ENCODE assay signal across 1 cellular context in the genomic region with DNA sequence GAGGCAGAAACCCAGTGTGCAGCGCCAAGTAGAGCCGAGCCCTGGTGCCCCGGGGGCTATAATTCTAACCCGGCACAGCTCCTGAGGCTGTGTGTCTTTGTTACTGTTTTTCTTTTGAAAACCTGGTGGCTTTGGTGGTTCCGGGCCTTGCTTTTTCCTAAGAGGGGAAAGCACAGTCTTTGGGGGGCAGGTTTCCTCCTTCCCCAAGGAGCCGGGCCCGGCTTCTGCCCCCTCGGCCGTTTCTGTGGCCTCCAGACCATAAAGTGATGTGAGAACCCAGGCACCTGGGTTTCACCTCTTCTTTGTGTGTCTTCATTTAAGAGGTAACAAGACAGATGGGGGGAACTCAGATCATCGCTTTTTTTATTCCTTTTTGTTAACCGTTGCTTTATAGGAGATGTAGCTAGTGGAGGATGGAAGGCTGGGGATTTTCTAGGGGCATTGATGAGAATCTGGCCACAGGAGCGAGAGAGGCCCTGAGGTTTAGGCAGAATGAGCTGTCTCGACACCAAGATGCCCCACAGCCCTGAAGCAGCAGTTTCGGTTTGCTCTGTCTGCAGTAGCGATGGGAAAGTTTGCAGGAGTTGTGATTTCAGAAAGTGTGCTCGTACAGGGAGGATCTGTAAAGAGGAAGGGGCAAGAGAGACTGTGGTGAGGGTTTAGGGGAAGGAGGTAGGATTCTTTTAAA.
TF ChIP-seq lines count a peak whose summit lies in the region.

No MANE protein-coding gene starts in this region.

TF ChIP-seq in GM12878, 131 proteins besides CTCF, POLR2A, EP300 and RAD21 (continued from another document and continues in another):
- TF ChIP-seq SKIL (IDR thresholded peaks at IDR 0.05; ENCODE audit: low read depth, poor library complexity, severe bottlenecking) (peak; percentile 96), MAX (IDR thresholded peaks at IDR 0.05; ENCODE audit: low read depth, low read length) (0 out of 2 replicates have a peak, but pooled peaks have one; percentile 40), NKRF (conservative IDR thresholded peaks at IDR 0.05) (no peak), NFIC (IDR thresholded peaks at IDR 0.05; ENCODE audit: low read depth, low read length) (peak; percentile 89), MEF2B (IDR thresholded peaks at IDR 0.05; ENCODE audit: partially characterized antibody, poor library complexity, severe bottlenecking) (peak; percentile 95), CBX5 (IDR thresholded peaks at IDR 0.05; ENCODE audit: low read depth) (peak; percentile 92; the same call in 1 of the 2 replicates), JUNB (IDR thresholded peaks at IDR 0.05) (peak; percentile 67), NR2F1 (conservative IDR thresholded peaks at IDR 0.05) (peak; percentile 78), YY1 (IDR thresholded peaks at IDR 0.05; ENCODE audit: low read depth, low read length) (no peak), BHLHE40 (IDR thresholded peaks at IDR 0.05; ENCODE audit: borderline replicate concordance in 1 of 2, low read depth in 2 of 2, low read length in 1 of 2) (peak; percentile 16 to 62; a peak in 3 of 4 replicates), ZBED1 (IDR thresholded peaks at IDR 0.05; ENCODE audit: borderline replicate concordance) (peak; percentile 17; the same call in 1 of the 2 replicates), EGR1 (IDR thresholded peaks at IDR 0.05; ENCODE audit: borderline replicate concordance in 1 of 2, low read depth in 2 of 2, low read length in 2 of 2) (no peak), WRNIP1 (IDR thresholded peaks at IDR 0.05; ENCODE audit: borderline replicate concordance, low read depth, low read length) (no peak), POLR2AphosphoS2 (IDR thresholded peaks at IDR 0.05; ENCODE audit: low read depth, low read length) (peak; percentile 72; the same call in 1 of the 2 replicates), POLR2AphosphoS5 (IDR thresholded peaks at IDR 0.05; ENCODE audit: low read length) (peak; percentile 22; the same call in 1 of the 2 replicates), SPI1 (IDR thresholded peaks at IDR 0.05; ENCODE audit: borderline replicate concordance, insufficient read depth, low read depth, low read length) (peak; percentile 82; the same call in 1 of the 2 replicates), FOXK2 (IDR thresholded peaks at IDR 0.05) (no peak), MXI1 (IDR thresholded peaks at IDR 0.05; ENCODE audit: low read depth, low read length) (peak; percentile 61; the same call in 1 of the 2 replicates), HDAC6 (IDR thresholded peaks at IDR 0.05; ENCODE audit: unreplicated experiment) (no peak), CHD1 (IDR thresholded peaks at IDR 0.05; ENCODE audit: low read depth, low read length) (no peak), RELA (IDR thresholded peaks at IDR 0.05; ENCODE audit: borderline replicate concordance, partially characterized antibody) (peak; percentile 76), STAT1 (conservative IDR thresholded peaks at IDR 0.05) (no peak), GATAD2B (conservative IDR thresholded peaks at IDR 0.05; ENCODE audit: low read depth) (peak; percentile 94), BCL3 (IDR thresholded peaks at IDR 0.05; ENCODE audit: borderline replicate concordance, insufficient read depth, low read depth, low read length, poor library complexity, severe bottlenecking) (peak; percentile 69), MTA3 (IDR thresholded peaks at IDR 0.05; ENCODE audit: borderline replicate concordance, low read length) (peak; percentile 67; the same call in 1 of the 2 replicates), ATF2 (IDR thresholded peaks at IDR 0.05; ENCODE audit: low read length) (peak; percentile 91), SUPT20H (IDR thresholded peaks at IDR 0.05; ENCODE audit: borderline replicate concordance, control insufficient read depth, low read depth, low read length) (no peak), KDM1A (IDR thresholded peaks at IDR 0.05; ENCODE audit: borderline replicate concordance) (no peak), SREBF2 (IDR thresholded peaks at IDR 0.05; ENCODE audit: low read length) (no peak), IKZF2 (IDR thresholded peaks at IDR 0.05) (peak; percentile 97 to 98), ZNF207 (IDR thresholded peaks at IDR 0.05; ENCODE audit: borderline replicate concordance) (0 out of 2 replicates have a peak, but pooled peaks have one; percentile 15), ATF7 (IDR thresholded peaks at IDR 0.05; ENCODE audit: low read depth) (peak; percentile 76), BMI1 (IDR thresholded peaks at IDR 0.05; ENCODE audit: borderline replicate concordance) (no peak), PAX5 (IDR thresholded peaks at IDR 0.05; ENCODE audit: borderline replicate concordance, low read depth, low read length) (peak; percentile 60), NBN (IDR thresholded peaks at IDR 0.05) (peak; percentile 96), ASH2L (IDR thresholded peaks at IDR 0.05; ENCODE audit: borderline replicate concordance, low read depth) (no peak), RB1 (IDR thresholded peaks at IDR 0.05; ENCODE audit: borderline replicate concordance) (no peak)
- TF ChIP-seq, protein P1, sequence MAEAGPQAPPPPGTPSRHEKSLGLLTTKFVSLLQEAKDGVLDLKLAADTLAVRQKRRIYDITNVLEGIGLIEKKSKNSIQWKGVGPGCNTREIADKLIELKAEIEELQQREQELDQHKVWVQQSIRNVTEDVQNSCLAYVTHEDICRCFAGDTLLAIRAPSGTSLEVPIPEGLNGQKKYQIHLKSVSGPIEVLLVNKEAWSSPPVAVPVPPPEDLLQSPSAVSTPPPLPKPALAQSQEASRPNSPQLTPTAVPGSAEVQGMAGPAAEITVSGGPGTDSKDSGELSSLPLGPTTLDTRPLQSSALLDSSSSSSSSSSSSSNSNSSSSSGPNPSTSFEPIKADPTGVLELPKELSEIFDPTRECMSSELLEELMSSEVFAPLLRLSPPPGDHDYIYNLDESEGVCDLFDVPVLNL (IDR thresholded peaks at IDR 0.05; ENCODE audit: low read depth, low read length): no peak
- TF ChIP-seq, protein P2, sequence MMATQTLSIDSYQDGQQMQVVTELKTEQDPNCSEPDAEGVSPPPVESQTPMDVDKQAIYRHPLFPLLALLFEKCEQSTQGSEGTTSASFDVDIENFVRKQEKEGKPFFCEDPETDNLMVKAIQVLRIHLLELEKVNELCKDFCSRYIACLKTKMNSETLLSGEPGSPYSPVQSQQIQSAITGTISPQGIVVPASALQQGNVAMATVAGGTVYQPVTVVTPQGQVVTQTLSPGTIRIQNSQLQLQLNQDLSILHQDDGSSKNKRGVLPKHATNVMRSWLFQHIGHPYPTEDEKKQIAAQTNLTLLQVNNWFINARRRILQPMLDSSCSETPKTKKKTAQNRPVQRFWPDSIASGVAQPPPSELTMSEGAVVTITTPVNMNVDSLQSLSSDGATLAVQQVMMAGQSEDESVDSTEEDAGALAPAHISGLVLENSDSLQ (IDR thresholded peaks at IDR 0.05): 0 out of 2 replicates have a peak, but pooled peaks have one; percentile 33
- TF ChIP-seq, protein P3, sequence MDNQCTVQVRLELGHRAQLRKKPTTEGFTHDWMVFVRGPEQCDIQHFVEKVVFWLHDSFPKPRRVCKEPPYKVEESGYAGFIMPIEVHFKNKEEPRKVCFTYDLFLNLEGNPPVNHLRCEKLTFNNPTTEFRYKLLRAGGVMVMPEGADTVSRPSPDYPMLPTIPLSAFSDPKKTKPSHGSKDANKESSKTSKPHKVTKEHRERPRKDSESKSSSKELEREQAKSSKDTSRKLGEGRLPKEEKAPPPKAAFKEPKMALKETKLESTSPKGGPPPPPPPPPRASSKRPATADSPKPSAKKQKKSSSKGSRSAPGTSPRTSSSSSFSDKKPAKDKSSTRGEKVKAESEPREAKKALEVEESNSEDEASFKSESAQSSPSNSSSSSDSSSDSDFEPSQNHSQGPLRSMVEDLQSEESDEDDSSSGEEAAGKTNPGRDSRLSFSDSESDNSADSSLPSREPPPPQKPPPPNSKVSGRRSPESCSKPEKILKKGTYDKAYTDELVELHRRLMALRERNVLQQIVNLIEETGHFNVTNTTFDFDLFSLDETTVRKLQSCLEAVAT (IDR thresholded peaks at IDR 0.05): peak; percentile 87
- TF ChIP-seq, protein P4, sequence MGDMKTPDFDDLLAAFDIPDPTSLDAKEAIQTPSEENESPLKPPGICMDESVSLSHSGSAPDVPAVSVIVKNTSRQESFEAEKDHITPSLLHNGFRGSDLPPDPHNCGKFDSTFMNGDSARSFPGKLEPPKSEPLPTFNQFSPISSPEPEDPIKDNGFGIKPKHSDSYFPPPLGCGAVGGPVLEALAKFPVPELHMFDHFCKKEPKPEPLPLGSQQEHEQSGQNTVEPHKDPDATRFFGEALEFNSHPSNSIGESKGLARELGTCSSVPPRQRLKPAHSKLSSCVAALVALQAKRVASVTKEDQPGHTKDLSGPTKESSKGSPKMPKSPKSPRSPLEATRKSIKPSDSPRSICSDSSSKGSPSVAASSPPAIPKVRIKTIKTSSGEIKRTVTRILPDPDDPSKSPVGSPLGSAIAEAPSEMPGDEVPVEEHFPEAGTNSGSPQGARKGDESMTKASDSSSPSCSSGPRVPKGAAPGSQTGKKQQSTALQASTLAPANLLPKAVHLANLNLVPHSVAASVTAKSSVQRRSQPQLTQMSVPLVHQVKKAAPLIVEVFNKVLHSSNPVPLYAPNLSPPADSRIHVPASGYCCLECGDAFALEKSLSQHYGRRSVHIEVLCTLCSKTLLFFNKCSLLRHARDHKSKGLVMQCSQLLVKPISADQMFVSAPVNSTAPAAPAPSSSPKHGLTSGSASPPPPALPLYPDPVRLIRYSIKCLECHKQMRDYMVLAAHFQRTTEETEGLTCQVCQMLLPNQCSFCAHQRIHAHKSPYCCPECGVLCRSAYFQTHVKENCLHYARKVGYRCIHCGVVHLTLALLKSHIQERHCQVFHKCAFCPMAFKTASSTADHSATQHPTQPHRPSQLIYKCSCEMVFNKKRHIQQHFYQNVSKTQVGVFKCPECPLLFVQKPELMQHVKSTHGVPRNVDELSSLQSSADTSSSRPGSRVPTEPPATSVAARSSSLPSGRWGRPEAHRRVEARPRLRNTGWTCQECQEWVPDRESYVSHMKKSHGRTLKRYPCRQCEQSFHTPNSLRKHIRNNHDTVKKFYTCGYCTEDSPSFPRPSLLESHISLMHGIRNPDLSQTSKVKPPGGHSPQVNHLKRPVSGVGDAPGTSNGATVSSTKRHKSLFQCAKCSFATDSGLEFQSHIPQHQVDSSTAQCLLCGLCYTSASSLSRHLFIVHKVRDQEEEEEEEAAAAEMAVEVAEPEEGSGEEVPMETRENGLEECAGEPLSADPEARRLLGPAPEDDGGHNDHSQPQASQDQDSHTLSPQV (IDR thresholded peaks at IDR 0.05): peak; percentile 60
- TF ChIP-seq, protein P5, sequence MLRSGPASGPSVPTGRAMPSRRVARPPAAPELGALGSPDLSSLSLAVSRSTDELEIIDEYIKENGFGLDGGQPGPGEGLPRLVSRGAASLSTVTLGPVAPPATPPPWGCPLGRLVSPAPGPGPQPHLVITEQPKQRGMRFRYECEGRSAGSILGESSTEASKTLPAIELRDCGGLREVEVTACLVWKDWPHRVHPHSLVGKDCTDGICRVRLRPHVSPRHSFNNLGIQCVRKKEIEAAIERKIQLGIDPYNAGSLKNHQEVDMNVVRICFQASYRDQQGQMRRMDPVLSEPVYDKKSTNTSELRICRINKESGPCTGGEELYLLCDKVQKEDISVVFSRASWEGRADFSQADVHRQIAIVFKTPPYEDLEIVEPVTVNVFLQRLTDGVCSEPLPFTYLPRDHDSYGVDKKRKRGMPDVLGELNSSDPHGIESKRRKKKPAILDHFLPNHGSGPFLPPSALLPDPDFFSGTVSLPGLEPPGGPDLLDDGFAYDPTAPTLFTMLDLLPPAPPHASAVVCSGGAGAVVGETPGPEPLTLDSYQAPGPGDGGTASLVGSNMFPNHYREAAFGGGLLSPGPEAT (IDR thresholded peaks at IDR 0.05; ENCODE audit: low read depth): peak; percentile 97
